Comparison of ENCODE assay signal across 1 cellular context in genomic region chr9:68778635-68779034, GRCh38.
TF ChIP-seq lines count a peak whose summit lies in the region.

No MANE protein-coding gene starts in this region.

TF ChIP-seq in K562, 482 proteins besides CTCF, POLR2A, EP300 and RAD21 (continued from another document and continues in another):
- TF ChIP-seq, protein P1, sequence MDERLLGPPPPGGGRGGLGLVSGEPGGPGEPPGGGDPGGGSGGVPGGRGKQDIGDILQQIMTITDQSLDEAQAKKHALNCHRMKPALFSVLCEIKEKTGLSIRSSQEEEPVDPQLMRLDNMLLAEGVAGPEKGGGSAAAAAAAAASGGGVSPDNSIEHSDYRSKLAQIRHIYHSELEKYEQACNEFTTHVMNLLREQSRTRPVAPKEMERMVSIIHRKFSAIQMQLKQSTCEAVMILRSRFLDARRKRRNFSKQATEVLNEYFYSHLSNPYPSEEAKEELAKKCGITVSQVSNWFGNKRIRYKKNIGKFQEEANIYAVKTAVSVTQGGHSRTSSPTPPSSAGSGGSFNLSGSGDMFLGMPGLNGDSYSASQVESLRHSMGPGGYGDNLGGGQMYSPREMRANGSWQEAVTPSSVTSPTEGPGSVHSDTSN (CRISPR knock-in tag; IDR thresholded peaks at IDR 0.05; ENCODE audit: low read depth) = no peak
- TF ChIP-seq, protein P1 (tag; conservative IDR thresholded peaks at IDR 0.05; ENCODE audit: low read depth) = no peak
- TF ChIP-seq ZNF644 (tag; IDR thresholded peaks at IDR 0.05; ENCODE audit: low read depth) (no peak), CBFA2T2 (conservative IDR thresholded peaks at IDR 0.05) (0 out of 2 replicates have a peak, but pooled peaks have one; percentile 14), RBM15 (IDR thresholded peaks at IDR 0.05; ENCODE audit: insufficient read depth, low read length) (no peak), PCBP1 (IDR thresholded peaks at IDR 0.05; ENCODE audit: low read depth, low read length, poor library complexity, severe bottlenecking) (no peak), NFE2 (IDR thresholded peaks at IDR 0.05; ENCODE audit: low read depth) (peak; percentile 85), NR2C2 (CRISPR knock-in tag; IDR thresholded peaks at IDR 0.05) (no peak), NR2C2 (tag; IDR thresholded peaks at IDR 0.05) (no peak), POLR2AphosphoS5 (IDR thresholded peaks at IDR 0.05; ENCODE audit: control insufficient read depth, insufficient read depth, low read depth, low read length) (no peak), GATA2 (CRISPR knock-in tag; IDR thresholded peaks at IDR 0.05) (no peak), HMG20A (CRISPR knock-in tag; conservative IDR thresholded peaks at IDR 0.05) (no peak), E2F3 (CRISPR knock-in tag; IDR thresholded peaks at IDR 0.05) (no peak), NONO (IDR thresholded peaks at IDR 0.05; ENCODE audit: low read depth in 2 of 2, low read length in 1 of 2) (no peak), NR2F6 (CRISPR knock-in tag; IDR thresholded peaks at IDR 0.05) (no peak), SNIP1 (IDR thresholded peaks at IDR 0.05; ENCODE audit: low read depth) (no peak), BRCA1 (IDR thresholded peaks at IDR 0.05) (no peak), BRCA1 (CRISPR knock-in tag; IDR thresholded peaks at IDR 0.05) (no peak), GATAD2B (IDR thresholded peaks at IDR 0.05; ENCODE audit: borderline replicate concordance) (no peak), KHSRP (IDR thresholded peaks at IDR 0.05) (no peak), KDM4B (IDR thresholded peaks at IDR 0.05; ENCODE audit: borderline replicate concordance in 2 of 2, low read depth in 1 of 2) (no peak), FOXJ3 (CRISPR knock-in tag; IDR thresholded peaks at IDR 0.05) (no peak), MCM3 (IDR thresholded peaks at IDR 0.05) (no peak), SIRT6 (IDR thresholded peaks at IDR 0.05; ENCODE audit: low read depth, low read length) (no peak), ZNF518B (CRISPR knock-in tag; IDR thresholded peaks at IDR 0.05) (no peak), ZC3H4 (CRISPR knock-in tag; IDR thresholded peaks at IDR 0.05; ENCODE audit: borderline replicate concordance) (no peak), KLF10 (CRISPR knock-in tag; IDR thresholded peaks at IDR 0.05) (no peak), ATF1 (CRISPR knock-in tag; IDR thresholded peaks at IDR 0.05) (no peak), ATF1 (tag; IDR thresholded peaks at IDR 0.05) (no peak), ZZZ3 (IDR thresholded peaks at IDR 0.05) (no peak), PCBP2 (IDR thresholded peaks at IDR 0.05; ENCODE audit: low read depth, low read length, poor library complexity, severe bottlenecking) (no peak), ESRRA (IDR thresholded peaks at IDR 0.05; ENCODE audit: borderline replicate concordance, low read depth) (no peak), HDAC3 (IDR thresholded peaks at IDR 0.05; ENCODE audit: borderline replicate concordance, partially characterized antibody) (no peak), THAP12 (CRISPR knock-in tag; IDR thresholded peaks at IDR 0.05) (no peak), ZNF77 (CRISPR knock-in tag; IDR thresholded peaks at IDR 0.05) (no peak), SMAD3 (CRISPR knock-in tag; conservative IDR thresholded peaks at IDR 0.05) (no peak), HNRNPLL (IDR thresholded peaks at IDR 0.05; ENCODE audit: low read depth, low read length, poor library complexity, severe bottlenecking) (no peak), FOXA3 (CRISPR knock-in tag; conservative IDR thresholded peaks at IDR 0.05 in 1 of 2, IDR thresholded peaks at IDR 0.05 in 1 of 2) (no peak), ZNF124 (CRISPR knock-in tag; IDR thresholded peaks at IDR 0.05) (no peak), ZNF436 (CRISPR knock-in tag; IDR thresholded peaks at IDR 0.05) (no peak), HDAC1 (IDR thresholded peaks at IDR 0.05) (peak in 1 of 2 experiments; percentile 68; a peak in 2 of 4 replicates), RNF219 (CRISPR knock-in tag; IDR thresholded peaks at IDR 0.05) (no peak), ATF4 (CRISPR knock-in tag; IDR thresholded peaks at IDR 0.05) (no peak), KLF6 (CRISPR knock-in tag; IDR thresholded peaks at IDR 0.05; ENCODE audit: borderline replicate concordance) (no peak), ZNF253 (CRISPR knock-in tag; conservative IDR thresholded peaks at IDR 0.05) (no peak)
- TF ChIP-seq, protein P2, sequence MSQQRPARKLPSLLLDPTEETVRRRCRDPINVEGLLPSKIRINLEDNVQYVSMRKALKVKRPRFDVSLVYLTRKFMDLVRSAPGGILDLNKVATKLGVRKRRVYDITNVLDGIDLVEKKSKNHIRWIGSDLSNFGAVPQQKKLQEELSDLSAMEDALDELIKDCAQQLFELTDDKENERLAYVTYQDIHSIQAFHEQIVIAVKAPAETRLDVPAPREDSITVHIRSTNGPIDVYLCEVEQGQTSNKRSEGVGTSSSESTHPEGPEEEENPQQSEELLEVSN (IDR thresholded peaks at IDR 0.05; ENCODE audit: borderline replicate concordance in 1 of 2, extremely low read depth in 1 of 2, insufficient read depth in 1 of 2, insufficient read length in 1 of 2, low read depth in 1 of 2, low read length in 1 of 2, poor library complexity in 1 of 2, severe bottlenecking in 1 of 2) = no peak
- TF ChIP-seq, protein P3, sequence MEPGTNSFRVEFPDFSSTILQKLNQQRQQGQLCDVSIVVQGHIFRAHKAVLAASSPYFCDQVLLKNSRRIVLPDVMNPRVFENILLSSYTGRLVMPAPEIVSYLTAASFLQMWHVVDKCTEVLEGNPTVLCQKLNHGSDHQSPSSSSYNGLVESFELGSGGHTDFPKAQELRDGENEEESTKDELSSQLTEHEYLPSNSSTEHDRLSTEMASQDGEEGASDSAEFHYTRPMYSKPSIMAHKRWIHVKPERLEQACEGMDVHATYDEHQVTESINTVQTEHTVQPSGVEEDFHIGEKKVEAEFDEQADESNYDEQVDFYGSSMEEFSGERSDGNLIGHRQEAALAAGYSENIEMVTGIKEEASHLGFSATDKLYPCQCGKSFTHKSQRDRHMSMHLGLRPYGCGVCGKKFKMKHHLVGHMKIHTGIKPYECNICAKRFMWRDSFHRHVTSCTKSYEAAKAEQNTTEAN (CRISPR knock-in tag; IDR thresholded peaks at IDR 0.05) = no peak
- TF ChIP-seq, protein P4, sequence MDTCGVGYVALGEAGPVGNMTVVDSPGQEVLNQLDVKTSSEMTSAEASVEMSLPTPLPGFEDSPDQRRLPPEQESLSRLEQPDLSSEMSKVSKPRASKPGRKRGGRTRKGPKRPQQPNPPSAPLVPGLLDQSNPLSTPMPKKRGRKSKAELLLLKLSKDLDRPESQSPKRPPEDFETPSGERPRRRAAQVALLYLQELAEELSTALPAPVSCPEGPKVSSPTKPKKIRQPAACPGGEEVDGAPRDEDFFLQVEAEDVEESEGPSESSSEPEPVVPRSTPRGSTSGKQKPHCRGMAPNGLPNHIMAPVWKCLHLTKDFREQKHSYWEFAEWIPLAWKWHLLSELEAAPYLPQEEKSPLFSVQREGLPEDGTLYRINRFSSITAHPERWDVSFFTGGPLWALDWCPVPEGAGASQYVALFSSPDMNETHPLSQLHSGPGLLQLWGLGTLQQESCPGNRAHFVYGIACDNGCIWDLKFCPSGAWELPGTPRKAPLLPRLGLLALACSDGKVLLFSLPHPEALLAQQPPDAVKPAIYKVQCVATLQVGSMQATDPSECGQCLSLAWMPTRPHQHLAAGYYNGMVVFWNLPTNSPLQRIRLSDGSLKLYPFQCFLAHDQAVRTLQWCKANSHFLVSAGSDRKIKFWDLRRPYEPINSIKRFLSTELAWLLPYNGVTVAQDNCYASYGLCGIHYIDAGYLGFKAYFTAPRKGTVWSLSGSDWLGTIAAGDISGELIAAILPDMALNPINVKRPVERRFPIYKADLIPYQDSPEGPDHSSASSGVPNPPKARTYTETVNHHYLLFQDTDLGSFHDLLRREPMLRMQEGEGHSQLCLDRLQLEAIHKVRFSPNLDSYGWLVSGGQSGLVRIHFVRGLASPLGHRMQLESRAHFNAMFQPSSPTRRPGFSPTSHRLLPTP (IDR thresholded peaks at IDR 0.05; ENCODE audit: borderline replicate concordance, extremely low read depth, insufficient read length) = no peak
- TF ChIP-seq, protein P5, sequence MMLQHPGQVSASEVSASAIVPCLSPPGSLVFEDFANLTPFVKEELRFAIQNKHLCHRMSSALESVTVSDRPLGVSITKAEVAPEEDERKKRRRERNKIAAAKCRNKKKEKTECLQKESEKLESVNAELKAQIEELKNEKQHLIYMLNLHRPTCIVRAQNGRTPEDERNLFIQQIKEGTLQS (IDR thresholded peaks at IDR 0.05) = peak; percentile 52
- TF ChIP-seq, protein P5 (CRISPR knock-in tag; conservative IDR thresholded peaks at IDR 0.05) = no peak
- TF ChIP-seq, protein P6, sequence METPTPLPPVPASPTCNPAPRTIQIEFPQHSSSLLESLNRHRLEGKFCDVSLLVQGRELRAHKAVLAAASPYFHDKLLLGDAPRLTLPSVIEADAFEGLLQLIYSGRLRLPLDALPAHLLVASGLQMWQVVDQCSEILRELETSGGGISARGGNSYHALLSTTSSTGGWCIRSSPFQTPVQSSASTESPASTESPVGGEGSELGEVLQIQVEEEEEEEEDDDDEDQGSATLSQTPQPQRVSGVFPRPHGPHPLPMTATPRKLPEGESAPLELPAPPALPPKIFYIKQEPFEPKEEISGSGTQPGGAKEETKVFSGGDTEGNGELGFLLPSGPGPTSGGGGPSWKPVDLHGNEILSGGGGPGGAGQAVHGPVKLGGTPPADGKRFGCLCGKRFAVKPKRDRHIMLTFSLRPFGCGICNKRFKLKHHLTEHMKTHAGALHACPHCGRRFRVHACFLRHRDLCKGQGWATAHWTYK (CRISPR knock-in tag; IDR thresholded peaks at IDR 0.05) = no peak
